In the genomic region with DNA sequence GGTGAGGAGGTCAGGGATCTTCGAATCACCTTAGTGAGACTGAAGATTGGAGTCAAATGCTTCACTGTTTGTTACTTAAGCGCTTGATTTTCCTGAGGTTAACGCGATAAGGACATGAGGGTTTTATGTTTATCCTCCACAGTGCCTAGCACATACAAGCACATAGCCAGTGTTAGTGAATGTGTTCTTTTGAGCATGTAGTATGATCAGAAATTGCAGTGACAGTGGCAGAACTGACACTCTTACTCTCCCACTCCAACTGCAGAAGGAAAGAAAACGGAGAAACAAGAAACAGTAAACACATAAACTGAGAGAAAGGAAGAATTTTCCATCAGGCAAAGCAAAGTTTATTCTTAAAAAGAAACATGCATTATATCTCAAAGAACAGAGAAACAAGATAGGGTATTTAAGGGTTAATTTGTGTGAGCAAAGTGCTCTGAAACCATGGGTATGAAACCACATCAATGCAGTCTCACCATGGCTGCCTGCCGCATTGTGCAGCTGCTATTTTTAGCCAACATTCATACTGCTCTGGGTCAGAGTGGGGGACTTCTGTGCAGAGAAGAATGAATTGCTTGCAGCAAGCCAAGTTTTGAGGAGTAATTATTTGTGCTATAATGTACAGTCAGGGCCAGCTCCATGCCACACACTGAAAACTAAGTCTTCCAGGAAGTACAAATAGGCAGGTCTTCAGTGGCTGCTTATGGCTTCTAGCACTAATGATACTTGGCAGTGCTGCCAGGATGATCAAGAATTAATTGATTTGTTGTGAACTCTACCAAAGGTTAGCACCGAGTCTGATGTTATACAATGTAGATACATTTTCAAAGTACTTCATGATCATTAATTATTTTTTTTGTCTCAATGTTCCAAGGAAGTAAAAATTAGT, we compare ENCODE assay signal across 9 cellular contexts.
DNase-seq lines count a peak whose midpoint lies in the region; ATAC-seq and TF ChIP-seq lines count a peak whose summit lies in the region.
"Had no signal": no experiment of that assay in that cellular context is flagged by ENCODE, and none has a peak within 500 bp of the region (broad histone marks: within the 10 kb centered on the region; RNA-seq: fewer than 3 reads in every experiment).

No MANE protein-coding gene starts in this region.

- H3K36me3 Mint-ChIP-seq in brain, result peaks cover 4% of the 10 kb centered on the region

- no peak for TF ChIP-seq POLR2A in prostate gland (IDR thresholded peaks at IDR 0.05)

- H3K4me3 ChIP-seq in prostate gland, result no peak overlapping the region

- no peak overlapping the region for H3K27ac ChIP-seq in prostate gland

- no peaks in the 10 kb centered on the region for H3K4me1 ChIP-seq in prostate gland (replicated peaks)

- ATAC-seq in GM21515 (IDR thresholded peaks at IDR 0.05; ENCODE audit: unreplicated experiment), result peak; percentile 98
- peak; percentile 99 for ATAC-seq in HG03575 (IDR thresholded peaks at IDR 0.05; ENCODE audit: extremely low read depth, insufficient number of reproducible peaks, low FRiP score, unreplicated experiment)
- ATAC-seq: Panc1 had no signal

- H3K27ac Mint-ChIP-seq in brain, result peak overlapping the region; percentile 22 to 80 (median 59)

- no peaks in the 10 kb centered on the region for H3K9me3 ChIP-seq in prostate gland

- no peaks in the 10 kb centered on the region for H3K27me3 ChIP-seq in prostate gland (replicated peaks; ENCODE audit: insufficient read depth)

- intact Hi-C loops in prostate gland (cut with DNase I), result no loop called here

- H3K4me1 Mint-ChIP-seq in brain, result peaks cover 25% of the 10 kb centered on the region

- no peak for TF ChIP-seq CTCF in GM13977 (IDR thresholded peaks at IDR 0.05; ENCODE audit: extremely low read depth, insufficient read depth, missing control alignments)
- no peak for TF ChIP-seq CTCF in brain (conservative IDR thresholded peaks at IDR 0.05)
- no peak for TF ChIP-seq CTCF in prostate gland (IDR thresholded peaks at IDR 0.05)

- no peaks in the 10 kb centered on the region for H3K27me3 Mint-ChIP-seq in brain

- 70% methylated on average over 7 of the region's 7 CpGs for WGBS in prostate gland

- H3K9me3 Mint-ChIP-seq in brain, result peaks cover 7 to 33% (median 29%) of the 10 kb centered on the region in 5 experiments

- DNase-seq in GM13977 (ENCODE audit: low spot score) (peak; percentile 56), stromal cell of bone marrow (ENCODE audit: low read depth) (peak; percentile 54), germinal center (ENCODE audit: low spot score) (no peak), prostate gland (ENCODE audit: low spot score) (no peak), cerebellar nuclear complex (lab: John Stamatoyannopoulos, UW) (no peak)

- H3K4me3 Mint-ChIP-seq in brain, result peak overlapping the region in 3 of 5 experiments; percentile 5 to 33 (median 10)

- in situ Hi-C loops in GM13977 (cut with MboI; ENCODE audit: low pct_unique_long_range_greater_than_20kb, low sequenced_read_pairs, unreplicated experiment), result no loop called here

- no peaks in the 10 kb centered on the region for H3K36me3 ChIP-seq in prostate gland

Comparison
In these comparisons a context has a peak if more than half of its experiments do, and no peak if none do; other contexts are left out.
1. DNase-seq: peak in GM13977 (single experiment) and stromal cell of bone marrow (single experiment); none in germinal center (single experiment), prostate gland (single experiment) and cerebellar nuclear complex (0 of 2).